Comparison of ENCODE assay signal across 1 cellular context in the genomic region with DNA sequence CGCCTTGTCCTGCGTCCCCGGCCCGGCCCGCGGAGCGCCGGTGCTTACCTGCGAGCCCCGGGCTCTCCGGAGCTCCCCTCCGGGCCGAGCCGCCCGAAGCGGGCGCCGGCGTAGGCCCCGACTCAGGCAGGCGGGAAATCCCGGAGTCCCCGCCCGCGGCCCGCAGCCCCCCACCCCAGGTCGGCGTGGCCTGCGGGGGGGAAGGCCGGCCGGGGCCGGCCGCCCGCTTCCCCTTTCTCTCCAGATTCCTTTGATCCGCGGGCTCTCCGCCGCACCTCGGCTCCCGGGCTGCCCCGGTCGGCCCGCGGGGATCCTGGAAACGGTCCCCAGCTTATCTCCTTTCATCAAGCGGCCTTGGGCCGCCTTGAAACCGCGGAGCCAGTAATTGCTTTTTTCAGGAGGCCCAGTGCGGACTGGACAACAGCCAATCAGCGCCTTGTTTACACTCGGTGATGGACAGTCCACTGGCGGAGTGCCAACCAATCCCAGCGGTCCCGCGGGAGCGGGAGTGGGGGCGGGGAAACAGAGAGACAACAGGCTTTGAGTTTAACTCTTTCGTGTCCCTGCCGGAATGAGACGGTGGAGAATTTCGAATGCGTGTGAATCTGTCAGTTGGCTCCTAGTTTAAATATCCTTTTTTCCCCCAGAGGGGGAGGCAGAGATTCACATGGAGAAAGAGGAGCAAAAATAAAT.
TF ChIP-seq lines count a peak whose summit lies in the region.

No MANE protein-coding gene starts in this region.

TF ChIP-seq in HepG2, 621 proteins besides CTCF, POLR2A, EP300 and RAD21 (continued from another document and continues in another):
- TF ChIP-seq, protein P1, sequence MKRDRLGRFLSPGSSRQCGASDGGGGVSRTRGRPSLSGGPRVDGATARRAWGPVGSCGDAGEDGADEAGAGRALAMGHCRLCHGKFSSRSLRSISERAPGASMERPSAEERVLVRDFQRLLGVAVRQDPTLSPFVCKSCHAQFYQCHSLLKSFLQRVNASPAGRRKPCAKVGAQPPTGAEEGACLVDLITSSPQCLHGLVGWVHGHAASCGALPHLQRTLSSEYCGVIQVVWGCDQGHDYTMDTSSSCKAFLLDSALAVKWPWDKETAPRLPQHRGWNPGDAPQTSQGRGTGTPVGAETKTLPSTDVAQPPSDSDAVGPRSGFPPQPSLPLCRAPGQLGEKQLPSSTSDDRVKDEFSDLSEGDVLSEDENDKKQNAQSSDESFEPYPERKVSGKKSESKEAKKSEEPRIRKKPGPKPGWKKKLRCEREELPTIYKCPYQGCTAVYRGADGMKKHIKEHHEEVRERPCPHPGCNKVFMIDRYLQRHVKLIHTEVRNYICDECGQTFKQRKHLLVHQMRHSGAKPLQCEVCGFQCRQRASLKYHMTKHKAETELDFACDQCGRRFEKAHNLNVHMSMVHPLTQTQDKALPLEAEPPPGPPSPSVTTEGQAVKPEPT (CRISPR knock-in tag; IDR thresholded peaks at IDR 0.05; ENCODE audit: low read depth) = no peak
- TF ChIP-seq AGO2 (optimal IDR thresholded peaks at IDR 0.05; ENCODE audit: low read depth, low read length) = no peak
- TF ChIP-seq U2AF2 (IDR thresholded peaks at IDR 0.05; ENCODE audit: low read depth, low read length) = 0 out of 2 replicates have a peak, but pooled peaks have one; percentile 65
- TF ChIP-seq ZNF761 (CRISPR knock-in tag; conservative IDR thresholded peaks at IDR 0.05) = no peak
- TF ChIP-seq ZNF878 (CRISPR knock-in tag; IDR thresholded peaks at IDR 0.05) = peak; percentile 45; the same call in 1 of the 2 replicates
- no peak for TF ChIP-seq AGO1 (IDR thresholded peaks at IDR 0.05; ENCODE audit: low read depth, low read length, poor library complexity, severe bottlenecking)
- TF ChIP-seq POLR2AphosphoS5 (IDR thresholded peaks at IDR 0.05; ENCODE audit: low read depth, low read length) = peak; percentile 57; the same call in 1 of the 2 replicates
- TF ChIP-seq, protein P2, sequence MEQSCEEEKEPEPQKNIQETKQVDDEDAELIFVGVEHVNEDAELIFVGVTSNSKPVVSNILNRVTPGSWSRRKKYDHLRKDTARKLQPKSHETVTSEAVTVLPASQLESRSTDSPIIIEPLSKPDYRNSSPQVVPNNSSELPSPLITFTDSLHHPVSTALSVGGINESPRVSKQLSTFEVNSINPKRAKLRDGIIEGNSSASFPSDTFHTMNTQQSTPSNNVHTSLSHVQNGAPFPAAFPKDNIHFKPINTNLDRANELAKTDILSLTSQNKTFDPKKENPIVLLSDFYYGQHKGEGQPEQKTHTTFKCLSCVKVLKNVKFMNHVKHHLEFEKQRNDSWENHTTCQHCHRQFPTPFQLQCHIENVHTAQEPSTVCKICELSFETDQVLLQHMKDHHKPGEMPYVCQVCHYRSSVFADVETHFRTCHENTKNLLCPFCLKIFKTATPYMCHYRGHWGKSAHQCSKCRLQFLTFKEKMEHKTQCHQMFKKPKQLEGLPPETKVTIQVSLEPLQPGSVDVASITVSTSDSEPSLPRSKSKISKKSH (CRISPR knock-in tag; IDR thresholded peaks at IDR 0.05; ENCODE audit: borderline replicate concordance) = peak; percentile 66; the same call in 1 of the 2 replicates
- no peak for TF ChIP-seq HNRNPH1 (optimal IDR thresholded peaks at IDR 0.05; ENCODE audit: low read depth, low read length)
- TF ChIP-seq, protein P3, sequence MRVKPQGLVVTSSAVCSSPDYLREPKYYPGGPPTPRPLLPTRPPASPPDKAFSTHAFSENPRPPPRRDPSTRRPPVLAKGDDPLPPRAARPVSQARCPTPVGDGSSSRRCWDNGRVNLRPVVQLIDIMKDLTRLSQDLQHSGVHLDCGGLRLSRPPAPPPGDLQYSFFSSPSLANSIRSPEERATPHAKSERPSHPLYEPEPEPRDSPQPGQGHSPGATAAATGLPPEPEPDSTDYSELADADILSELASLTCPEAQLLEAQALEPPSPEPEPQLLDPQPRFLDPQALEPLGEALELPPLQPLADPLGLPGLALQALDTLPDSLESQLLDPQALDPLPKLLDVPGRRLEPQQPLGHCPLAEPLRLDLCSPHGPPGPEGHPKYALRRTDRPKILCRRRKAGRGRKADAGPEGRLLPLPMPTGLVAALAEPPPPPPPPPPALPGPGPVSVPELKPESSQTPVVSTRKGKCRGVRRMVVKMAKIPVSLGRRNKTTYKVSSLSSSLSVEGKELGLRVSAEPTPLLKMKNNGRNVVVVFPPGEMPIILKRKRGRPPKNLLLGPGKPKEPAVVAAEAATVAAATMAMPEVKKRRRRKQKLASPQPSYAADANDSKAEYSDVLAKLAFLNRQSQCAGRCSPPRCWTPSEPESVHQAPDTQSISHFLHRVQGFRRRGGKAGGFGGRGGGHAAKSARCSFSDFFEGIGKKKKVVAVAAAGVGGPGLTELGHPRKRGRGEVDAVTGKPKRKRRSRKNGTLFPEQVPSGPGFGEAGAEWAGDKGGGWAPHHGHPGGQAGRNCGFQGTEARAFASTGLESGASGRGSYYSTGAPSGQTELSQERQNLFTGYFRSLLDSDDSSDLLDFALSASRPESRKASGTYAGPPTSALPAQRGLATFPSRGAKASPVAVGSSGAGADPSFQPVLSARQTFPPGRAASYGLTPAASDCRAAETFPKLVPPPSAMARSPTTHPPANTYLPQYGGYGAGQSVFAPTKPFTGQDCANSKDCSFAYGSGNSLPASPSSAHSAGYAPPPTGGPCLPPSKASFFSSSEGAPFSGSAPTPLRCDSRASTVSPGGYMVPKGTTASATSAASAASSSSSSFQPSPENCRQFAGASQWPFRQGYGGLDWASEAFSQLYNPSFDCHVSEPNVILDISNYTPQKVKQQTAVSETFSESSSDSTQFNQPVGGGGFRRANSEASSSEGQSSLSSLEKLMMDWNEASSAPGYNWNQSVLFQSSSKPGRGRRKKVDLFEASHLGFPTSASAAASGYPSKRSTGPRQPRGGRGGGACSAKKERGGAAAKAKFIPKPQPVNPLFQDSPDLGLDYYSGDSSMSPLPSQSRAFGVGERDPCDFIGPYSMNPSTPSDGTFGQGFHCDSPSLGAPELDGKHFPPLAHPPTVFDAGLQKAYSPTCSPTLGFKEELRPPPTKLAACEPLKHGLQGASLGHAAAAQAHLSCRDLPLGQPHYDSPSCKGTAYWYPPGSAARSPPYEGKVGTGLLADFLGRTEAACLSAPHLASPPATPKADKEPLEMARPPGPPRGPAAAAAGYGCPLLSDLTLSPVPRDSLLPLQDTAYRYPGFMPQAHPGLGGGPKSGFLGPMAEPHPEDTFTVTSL (CRISPR knock-in tag; IDR thresholded peaks at IDR 0.05; ENCODE audit: borderline replicate concordance) = no peak
- no peak for TF ChIP-seq TEAD2 (CRISPR knock-in tag; IDR thresholded peaks at IDR 0.05)
- TF ChIP-seq, protein P4, sequence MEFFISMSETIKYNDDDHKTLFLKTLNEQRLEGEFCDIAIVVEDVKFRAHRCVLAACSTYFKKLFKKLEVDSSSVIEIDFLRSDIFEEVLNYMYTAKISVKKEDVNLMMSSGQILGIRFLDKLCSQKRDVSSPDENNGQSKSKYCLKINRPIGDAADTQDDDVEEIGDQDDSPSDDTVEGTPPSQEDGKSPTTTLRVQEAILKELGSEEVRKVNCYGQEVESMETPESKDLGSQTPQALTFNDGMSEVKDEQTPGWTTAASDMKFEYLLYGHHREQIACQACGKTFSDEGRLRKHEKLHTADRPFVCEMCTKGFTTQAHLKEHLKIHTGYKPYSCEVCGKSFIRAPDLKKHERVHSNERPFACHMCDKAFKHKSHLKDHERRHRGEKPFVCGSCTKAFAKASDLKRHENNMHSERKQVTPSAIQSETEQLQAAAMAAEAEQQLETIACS (CRISPR knock-in tag; IDR thresholded peaks at IDR 0.05) = peak; percentile 43; the same call in 1 of the 2 replicates
- TF ChIP-seq, protein P5, sequence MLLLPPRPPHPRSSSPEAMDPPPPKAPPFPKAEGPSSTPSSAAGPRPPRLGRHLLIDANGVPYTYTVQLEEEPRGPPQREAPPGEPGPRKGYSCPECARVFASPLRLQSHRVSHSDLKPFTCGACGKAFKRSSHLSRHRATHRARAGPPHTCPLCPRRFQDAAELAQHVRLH (CRISPR knock-in tag; IDR thresholded peaks at IDR 0.05; ENCODE audit: borderline replicate concordance, low read depth) = peak; percentile 71; the same call in 1 of the 2 replicates
- no peak for TF ChIP-seq ZNF496 (CRISPR knock-in tag; IDR thresholded peaks at IDR 0.05; ENCODE audit: insufficient replicate concordance)
- TF ChIP-seq, protein P6, sequence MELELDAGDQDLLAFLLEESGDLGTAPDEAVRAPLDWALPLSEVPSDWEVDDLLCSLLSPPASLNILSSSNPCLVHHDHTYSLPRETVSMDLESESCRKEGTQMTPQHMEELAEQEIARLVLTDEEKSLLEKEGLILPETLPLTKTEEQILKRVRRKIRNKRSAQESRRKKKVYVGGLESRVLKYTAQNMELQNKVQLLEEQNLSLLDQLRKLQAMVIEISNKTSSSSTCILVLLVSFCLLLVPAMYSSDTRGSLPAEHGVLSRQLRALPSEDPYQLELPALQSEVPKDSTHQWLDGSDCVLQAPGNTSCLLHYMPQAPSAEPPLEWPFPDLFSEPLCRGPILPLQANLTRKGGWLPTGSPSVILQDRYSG (CRISPR knock-in tag; IDR thresholded peaks at IDR 0.05) = 0 out of 2 replicates have a peak, but pooled peaks have one; percentile 14
- TF ChIP-seq ZNF251 (CRISPR knock-in tag; IDR thresholded peaks at IDR 0.05) = 0 out of 2 replicates have a peak, but pooled peaks have one; percentile 66
- no peak for TF ChIP-seq ZNF160 (CRISPR knock-in tag; IDR thresholded peaks at IDR 0.05)
- TF ChIP-seq GPN1 (CRISPR knock-in tag; IDR thresholded peaks at IDR 0.05; ENCODE audit: borderline replicate concordance) = no peak
- peak; percentile 84 for TF ChIP-seq ZNF274 (CRISPR knock-in tag; IDR thresholded peaks at IDR 0.05)
- TF ChIP-seq, protein P7, sequence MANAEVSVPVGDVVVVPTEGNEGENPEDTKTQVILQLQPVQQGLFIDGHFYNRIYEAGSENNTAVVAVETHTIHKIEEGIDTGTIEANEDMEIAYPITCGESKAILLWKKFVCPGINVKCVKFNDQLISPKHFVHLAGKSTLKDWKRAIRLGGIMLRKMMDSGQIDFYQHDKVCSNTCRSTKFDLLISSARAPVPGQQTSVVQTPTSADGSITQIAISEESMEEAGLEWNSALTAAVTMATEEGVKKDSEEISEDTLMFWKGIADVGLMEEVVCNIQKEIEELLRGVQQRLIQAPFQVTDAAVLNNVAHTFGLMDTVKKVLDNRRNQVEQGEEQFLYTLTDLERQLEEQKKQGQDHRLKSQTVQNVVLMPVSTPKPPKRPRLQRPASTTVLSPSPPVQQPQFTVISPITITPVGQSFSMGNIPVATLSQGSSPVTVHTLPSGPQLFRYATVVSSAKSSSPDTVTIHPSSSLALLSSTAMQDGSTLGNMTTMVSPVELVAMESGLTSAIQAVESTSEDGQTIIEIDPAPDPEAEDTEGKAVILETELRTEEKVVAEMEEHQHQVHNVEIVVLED (CRISPR knock-in tag; IDR thresholded peaks at IDR 0.05; ENCODE audit: borderline replicate concordance) = peak; percentile 76
- no peak for TF ChIP-seq MAFF (IDR thresholded peaks at IDR 0.05; ENCODE audit: low read depth, low read length)
- no peak for TF ChIP-seq ATM (IDR thresholded peaks at IDR 0.05; ENCODE audit: borderline replicate concordance)
- TF ChIP-seq ELF3 (CRISPR knock-in tag; IDR thresholded peaks at IDR 0.05) = peak; percentile 54
- TF ChIP-seq KMT2B (CRISPR knock-in tag; IDR thresholded peaks at IDR 0.05) = peak; percentile 71
- peak; percentile 63; the same call in 1 of the 2 replicates for TF ChIP-seq GFI1 (CRISPR knock-in tag; IDR thresholded peaks at IDR 0.05; ENCODE audit: borderline replicate concordance)
- TF ChIP-seq, protein P8, sequence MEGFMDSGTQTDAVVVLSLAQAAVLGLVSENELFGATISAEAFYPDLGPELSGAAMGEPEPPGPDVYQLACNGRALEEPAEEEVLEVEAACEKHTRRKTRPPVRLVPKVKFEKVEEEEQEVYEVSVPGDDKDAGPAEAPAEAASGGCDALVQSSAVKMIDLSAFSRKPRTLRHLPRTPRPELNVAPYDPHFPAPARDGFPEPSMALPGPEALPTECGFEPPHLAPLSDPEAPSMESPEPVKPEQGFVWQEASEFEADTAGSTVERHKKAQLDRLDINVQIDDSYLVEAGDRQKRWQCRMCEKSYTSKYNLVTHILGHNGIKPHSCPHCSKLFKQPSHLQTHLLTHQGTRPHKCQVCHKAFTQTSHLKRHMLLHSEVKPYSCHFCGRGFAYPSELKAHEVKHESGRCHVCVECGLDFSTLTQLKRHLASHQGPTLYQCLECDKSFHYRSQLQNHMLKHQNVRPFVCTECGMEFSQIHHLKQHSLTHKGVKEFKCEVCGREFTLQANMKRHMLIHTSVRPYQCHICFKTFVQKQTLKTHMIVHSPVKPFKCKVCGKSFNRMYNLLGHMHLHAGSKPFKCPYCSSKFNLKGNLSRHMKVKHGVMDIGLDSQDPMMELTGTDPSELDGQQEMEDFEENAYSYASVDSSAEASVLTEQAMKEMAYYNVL (CRISPR knock-in tag; IDR thresholded peaks at IDR 0.05; ENCODE audit: borderline replicate concordance) = peak; percentile 48; the same call in 1 of the 2 replicates
- TF ChIP-seq, protein P9, sequence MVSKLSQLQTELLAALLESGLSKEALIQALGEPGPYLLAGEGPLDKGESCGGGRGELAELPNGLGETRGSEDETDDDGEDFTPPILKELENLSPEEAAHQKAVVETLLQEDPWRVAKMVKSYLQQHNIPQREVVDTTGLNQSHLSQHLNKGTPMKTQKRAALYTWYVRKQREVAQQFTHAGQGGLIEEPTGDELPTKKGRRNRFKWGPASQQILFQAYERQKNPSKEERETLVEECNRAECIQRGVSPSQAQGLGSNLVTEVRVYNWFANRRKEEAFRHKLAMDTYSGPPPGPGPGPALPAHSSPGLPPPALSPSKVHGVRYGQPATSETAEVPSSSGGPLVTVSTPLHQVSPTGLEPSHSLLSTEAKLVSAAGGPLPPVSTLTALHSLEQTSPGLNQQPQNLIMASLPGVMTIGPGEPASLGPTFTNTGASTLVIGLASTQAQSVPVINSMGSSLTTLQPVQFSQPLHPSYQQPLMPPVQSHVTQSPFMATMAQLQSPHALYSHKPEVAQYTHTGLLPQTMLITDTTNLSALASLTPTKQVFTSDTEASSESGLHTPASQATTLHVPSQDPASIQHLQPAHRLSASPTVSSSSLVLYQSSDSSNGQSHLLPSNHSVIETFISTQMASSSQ (IDR thresholded peaks at IDR 0.05; ENCODE audit: low read depth) = peak; percentile 76
- TF ChIP-seq, protein P9 (CRISPR knock-in tag; IDR thresholded peaks at IDR 0.05; ENCODE audit: borderline replicate concordance) = peak; percentile 88; the same call in 1 of the 2 replicates
- TF ChIP-seq ZNF879 (CRISPR knock-in tag; IDR thresholded peaks at IDR 0.05) = no peak
- TF ChIP-seq NR1H2 (CRISPR knock-in tag; IDR thresholded peaks at IDR 0.05; ENCODE audit: borderline replicate concordance, low read depth) = no peak
- TF ChIP-seq SP1 (IDR thresholded peaks at IDR 0.05) = no peak
- peak; percentile 35; the same call in 1 of the 2 replicates for TF ChIP-seq SP1 (CRISPR knock-in tag; IDR thresholded peaks at IDR 0.05)
- peak; percentile 77; the same call in 1 of the 2 replicates for TF ChIP-seq ZNF230 (CRISPR knock-in tag; IDR thresholded peaks at IDR 0.05)
- TF ChIP-seq, protein P10, sequence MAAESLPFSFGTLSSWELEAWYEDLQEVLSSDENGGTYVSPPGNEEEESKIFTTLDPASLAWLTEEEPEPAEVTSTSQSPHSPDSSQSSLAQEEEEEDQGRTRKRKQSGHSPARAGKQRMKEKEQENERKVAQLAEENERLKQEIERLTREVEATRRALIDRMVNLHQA (CRISPR knock-in tag; IDR thresholded peaks at IDR 0.05) = no peak
